ENCODE assay signal across 8 cellular contexts in genomic region chr17:77424585-77425344, GRCh38.
DNase-seq lines count a peak whose midpoint lies in the region; ATAC-seq and TF ChIP-seq lines count a peak whose summit lies in the region.

No MANE protein-coding gene starts in this region.

- H3K4me1 ChIP-seq in colonic mucosa, result peaks cover 40% of the 10 kb centered on the region
- H3K4me1 ChIP-seq in right lobe of liver, result peaks cover 0 to 87% (median 55%) of the 10 kb centered on the region in 4 donors
- peaks cover 60% of the 10 kb centered on the region for H3K4me1 ChIP-seq in thymus (ENCODE audit: control insufficient read depth, insufficient read depth, low read length)

- DNase-seq in Kasumi-1 (lab: John Stamatoyannopoulos, UW), result peak; percentile 44 to 46
- DNase-seq in colonic mucosa, result peak; percentile 78
- DNase-seq in right lobe of liver, result peak; percentile 82 to 83 (median 83)
- DNase-seq in activated CD4-positive, CD25-positive, alpha-beta regulatory T cell treated with anti-CD3 and anti-CD28 coated beads, Interleukin-2, amount 50 U/mL, for 72 hours, result no peak

- H3K9ac ChIP-seq in colonic mucosa (ENCODE audit: low read depth in 2 of 2, low read length in 2 of 2), result peak overlapping the region; percentile 37 to 63

- 40% methylated on average over 3 of the region's 21 CpGs for WGBS in right lobe of liver (ENCODE audit: insufficient coverage, low coverage, low lambda C conversion rate, missing lambda C conversion rate)
- 46% methylated on average over 21 of the region's 21 CpGs for WGBS in thymus

- ATAC-seq in right lobe of liver, result peak; percentile 2 to 36 (median 4)
- no peak for ATAC-seq in HG03342 (IDR thresholded peaks at IDR 0.05; ENCODE audit: unreplicated experiment)
- ATAC-seq in GM18519 (IDR thresholded peaks at IDR 0.05; ENCODE audit: low FRiP score, unreplicated experiment), result no peak
- ATAC-seq in HG03565 (IDR thresholded peaks at IDR 0.05; ENCODE audit: unreplicated experiment), result no peak

- TF ChIP-seq CTCF in colonic mucosa (IDR thresholded peaks at IDR 0.05) (no peak), right lobe of liver (IDR thresholded peaks at IDR 0.05) (no peak)

- no peak overlapping the region for H3K4me3 ChIP-seq in colonic mucosa
- H3K4me3 ChIP-seq in right lobe of liver, result no peak overlapping the region
- H3K4me3 ChIP-seq in thymus (ENCODE audit: low read length), result no peak overlapping the region

- TF ChIP-seq POLR2A in right lobe of liver (IDR thresholded peaks at IDR 0.05), result no peak

- H3K27ac ChIP-seq in colonic mucosa (peak overlapping the region; percentile 56), right lobe of liver (peak overlapping the region; percentile 69 to 83 (median 77)), thymus (ENCODE audit: low read depth) (peak overlapping the region; percentile 81)

- no peaks in the 10 kb centered on the region for H3K27me3 ChIP-seq in colonic mucosa
- no peaks in the 10 kb centered on the region for H3K27me3 ChIP-seq in right lobe of liver
- no peaks in the 10 kb centered on the region for H3K27me3 ChIP-seq in thymus (ENCODE audit: control insufficient read depth, insufficient read depth)

- H3K36me3 ChIP-seq in colonic mucosa (no peaks in the 10 kb centered on the region), right lobe of liver (no peaks in the 10 kb centered on the region), thymus (ENCODE audit: control insufficient read depth, insufficient read depth) (peaks cover 30% of the 10 kb centered on the region)

- H3K9me3 ChIP-seq in colonic mucosa, result no peaks in the 10 kb centered on the region
- H3K9me3 ChIP-seq in right lobe of liver, result no peaks in the 10 kb centered on the region
- no peaks in the 10 kb centered on the region for H3K9me3 ChIP-seq in thymus (ENCODE audit: control insufficient read depth)

- intact Hi-C loops in colonic mucosa (cut with DNase I), result loop anchor here (5.0 kb wide), 1 partner anchor 92 kb away; no protein-coding TSS in a partner anchor
- intact Hi-C loops in right lobe of liver (cut with DNase I), result loop anchor here in 1 of 2 donors (5.0 kb wide), 1 partner anchor 68 kb away; no protein-coding TSS in a partner anchor

Comparison
In these comparisons a context has a peak if more than half of its experiments do, and no peak if none do; other contexts are left out.
1. ATAC-seq: peak in right lobe of liver (4 of 4); none in HG03342 (single experiment), GM18519 (single experiment) and HG03565 (single experiment).
2. Peak in every context shown above with its lines, with median percentiles within 50 percentile points of each other: H3K27ac ChIP-seq.